31 cellular contexts compared by ENCODE assay signal in the genomic region with DNA sequence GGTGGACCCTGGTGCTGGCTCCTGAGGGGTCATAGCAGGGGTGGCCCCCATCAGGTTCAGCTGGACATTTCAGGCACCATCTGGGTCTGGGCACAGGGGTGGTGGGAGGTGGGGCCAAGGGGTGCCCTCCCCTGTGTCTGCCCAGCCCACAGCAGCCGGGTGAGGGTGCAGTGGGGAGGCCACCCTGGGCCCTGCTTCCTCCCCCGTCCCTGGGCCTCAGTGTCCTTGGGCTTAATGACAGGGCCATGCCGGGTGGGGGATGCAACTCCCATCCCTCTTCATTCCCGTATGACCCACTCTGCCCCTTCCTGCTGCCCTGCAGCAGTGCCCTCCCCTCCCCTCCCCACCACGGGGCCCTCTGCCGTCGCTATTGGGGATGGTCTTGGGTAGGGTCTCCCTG. TPM values are rescaled to one million over a fixed set of nuclear protein-coding genes. Genes with fewer than 3 reads are reported as not detected.
"Had no signal": no experiment of that assay in that cellular context is flagged by ENCODE, and none has a peak within 500 bp of the region (broad histone marks: within the 10 kb centered on the region; RNA-seq: fewer than 3 reads in every experiment).

No MANE protein-coding gene starts in this region.

- H3K27me3 ChIP-seq: brain microvascular endothelial cell, hepatocyte, sigmoid colon, testis, transverse colon, uterus had no signal

- H3K79me2 ChIP-seq: hepatocyte had no signal

- H3K9me3 Mint-ChIP-seq: activated CD4-positive, alpha-beta memory T cell treated with anti-CD3 and anti-CD28 coated beads for 36 hours; activated CD4-positive, alpha-beta T cell treated with anti-CD3 and anti-CD28 coated beads, Interleukin-2, amount 10 ng/mL, durations not matched to agents 24 days and 14 days; activated T-helper 1 cell treated with anti-CD3 and anti-CD28 coated beads, Interleukin-12 subunit alpha, Interleukin-12 subunit beta, Interleukin-2, Interleukin-4 antibody, amounts not matched to agents 30 ng/mL and 10 ng/mL and 1 ng/mL, durations not matched to agents 14 hours and 24 hours and 36 hours; effector memory CD8-positive, alpha-beta T cell; mesothelial cell of epicardium; naive thymus-derived CD8-positive, alpha-beta T cell; neural crest cell had no signal

- DNase-seq: activated CD4-positive, alpha-beta memory T cell treated with anti-CD3 and anti-CD28 coated beads for 36 hours; activated CD4-positive, alpha-beta T cell treated with anti-CD3 and anti-CD28 coated beads, Interleukin-2, amount 10 ng/mL, durations not matched to agents 24 days and 14 days; activated CD4-positive, CD25-positive, alpha-beta regulatory T cell treated with anti-CD3 and anti-CD28 coated beads, Interleukin-2, amount 50 U/mL, for 72 hours; activated CD8-positive, alpha-beta memory T cell treated with anti-CD3 and anti-CD28 coated beads, Interleukin-2, amount 50 U/mL, for 4 hours; activated effector memory CD4-positive, alpha-beta T cell treated with anti-CD3 and anti-CD28 coated beads, Interleukin-2, amount 50 U/mL, for 16 hours; activated naive CD4-positive, alpha-beta T cell treated with anti-CD3 and anti-CD28 coated beads, Interleukin-2, amount 10 ng/mL, durations not matched to agents 7 days and 5 days; activated T-cell treated with anti-CD3 and anti-CD28 coated beads, Interleukin-2, amount 50 U/mL, for 1 hour; amniotic stem cell; brain microvascular endothelial cell; effector memory CD8-positive, alpha-beta T cell; islet precursor cell; mammary epithelial cell; occipital lobe; sigmoid colon; small intestine; stimulated activated CD4-positive, alpha-beta T cell treated with anti-CD3 and anti-CD28 coated beads, Interleukin-1b, Interleukin-23, amount 100 ng/mL, for 48 hours; stimulated activated CD4-positive, alpha-beta T cell treated with anti-CD3 and anti-CD28 coated beads, Interleukin-4, amount 100 ng/mL, for 4 hours; uterus had no signal

- H3K9me3 ChIP-seq: gastroesophageal sphincter, sigmoid colon, testis, transverse colon, uterus had no signal

- H3K4me3 ChIP-seq: coronary artery, gastroesophageal sphincter, hepatocyte, sigmoid colon, testis, transverse colon, uterus had no signal

- FAIRE-seq: astrocyte, small intestine had no signal

- H3K4me1 Mint-ChIP-seq: activated CD4-positive, alpha-beta T cell treated with anti-CD3 and anti-CD28 coated beads, Interleukin-2, amount 10 ng/mL, durations not matched to agents 24 days and 14 days; activated naive CD4-positive, alpha-beta T cell treated with anti-CD3 and anti-CD28 coated beads, Interleukin-2, amount 10 ng/mL, durations not matched to agents 7 days and 5 days; mesothelial cell of epicardium; naive thymus-derived CD8-positive, alpha-beta T cell; neural crest cell had no signal

- H3K27ac Mint-ChIP-seq: activated CD4-positive, alpha-beta memory T cell treated with anti-CD3 and anti-CD28 coated beads for 36 hours; activated naive CD4-positive, alpha-beta T cell treated with anti-CD3 and anti-CD28 coated beads, Interleukin-2, amount 10 ng/mL, durations not matched to agents 7 days and 5 days; activated T-helper 1 cell treated with anti-CD3 and anti-CD28 coated beads, Interleukin-12 subunit alpha, Interleukin-12 subunit beta, Interleukin-2, Interleukin-4 antibody, amounts not matched to agents 30 ng/mL and 10 ng/mL and 1 ng/mL, durations not matched to agents 14 hours and 24 hours and 36 hours; mesothelial cell of epicardium; naive thymus-derived CD8-positive, alpha-beta T cell had no signal

- H3K27ac ChIP-seq: brain microvascular endothelial cell, coronary artery, gastroesophageal sphincter, hepatocyte, sigmoid colon, testis, transverse colon, uterus had no signal

- ATAC-seq: gastroesophageal sphincter; left cardiac atrium; naive thymus-derived CD8-positive, alpha-beta T cell had no signal

- H3K4me1 ChIP-seq: sigmoid colon, testis, uterus had no signal

- H2AFZ ChIP-seq: hepatocyte had no signal

- H3K4me3 Mint-ChIP-seq: activated CD4-positive, alpha-beta memory T cell treated with anti-CD3 and anti-CD28 coated beads for 36 hours; activated CD4-positive, alpha-beta T cell treated with anti-CD3 and anti-CD28 coated beads, Interleukin-2, amount 10 ng/mL, durations not matched to agents 24 days and 14 days; activated naive CD4-positive, alpha-beta T cell treated with anti-CD3 and anti-CD28 coated beads, Interleukin-2, amount 10 ng/mL, durations not matched to agents 7 days and 5 days; activated T-helper 1 cell treated with anti-CD3 and anti-CD28 coated beads, Interleukin-12 subunit alpha, Interleukin-12 subunit beta, Interleukin-2, Interleukin-4 antibody, amounts not matched to agents 30 ng/mL and 10 ng/mL and 1 ng/mL, durations not matched to agents 14 hours and 24 hours and 36 hours; effector memory CD8-positive, alpha-beta T cell; mesothelial cell of epicardium; naive thymus-derived CD8-positive, alpha-beta T cell; neural crest cell had no signal

- H3K4me2 ChIP-seq: hepatocyte had no signal

- H3K36me3 Mint-ChIP-seq: activated CD4-positive, alpha-beta memory T cell treated with anti-CD3 and anti-CD28 coated beads for 36 hours; activated naive CD4-positive, alpha-beta T cell treated with anti-CD3 and anti-CD28 coated beads, Interleukin-2, amount 10 ng/mL, durations not matched to agents 7 days and 5 days; mesothelial cell of epicardium; naive thymus-derived CD8-positive, alpha-beta T cell had no signal

- H3K27me3 Mint-ChIP-seq: activated CD4-positive, alpha-beta memory T cell treated with anti-CD3 and anti-CD28 coated beads for 36 hours; activated CD4-positive, alpha-beta T cell treated with anti-CD3 and anti-CD28 coated beads, Interleukin-2, amount 10 ng/mL, durations not matched to agents 24 days and 14 days; effector memory CD8-positive, alpha-beta T cell; naive thymus-derived CD8-positive, alpha-beta T cell had no signal

- H3K36me3 ChIP-seq: brain microvascular endothelial cell, gastroesophageal sphincter, sigmoid colon, transverse colon, uterus had no signal

RNA-seq across cellular contexts. Expression of gene CPNE7, which starts 10.7 kb away (rescaled TPM):
- total RNA-seq: cardiac septum, left cardiac atrium had no signal

RNA-seq across cellular contexts. Expression of gene DPEP1, which starts 27.2 kb away (rescaled TPM):
- total RNA-seq: activated CD4-positive, alpha-beta memory T cell treated with anti-CD3 and anti-CD28 coated beads for 36 hours; activated CD4-positive, alpha-beta T cell treated with anti-CD3 and anti-CD28 coated beads, Interleukin-2, amount 10 ng/mL, durations not matched to agents 24 days and 14 days; activated CD8-positive, alpha-beta memory T cell treated with anti-CD3 and anti-CD28 coated beads for 36 hours; activated T-helper 1 cell treated with anti-CD3 and anti-CD28 coated beads, Interleukin-12 subunit alpha, Interleukin-12 subunit beta, Interleukin-2, Interleukin-4 antibody, amounts not matched to agents 30 ng/mL and 10 ng/mL and 1 ng/mL, durations not matched to agents 14 hours and 24 hours and 36 hours; cardiac septum; left cardiac atrium; mammary epithelial cell; naive thymus-derived CD8-positive, alpha-beta T cell; sigmoid colon had no signal
- polyA plus RNA-seq: mammary epithelial cell; naive thymus-derived CD8-positive, alpha-beta T cell had no signal
